ENCODE assay signal across 31 cellular contexts in the genomic region with DNA sequence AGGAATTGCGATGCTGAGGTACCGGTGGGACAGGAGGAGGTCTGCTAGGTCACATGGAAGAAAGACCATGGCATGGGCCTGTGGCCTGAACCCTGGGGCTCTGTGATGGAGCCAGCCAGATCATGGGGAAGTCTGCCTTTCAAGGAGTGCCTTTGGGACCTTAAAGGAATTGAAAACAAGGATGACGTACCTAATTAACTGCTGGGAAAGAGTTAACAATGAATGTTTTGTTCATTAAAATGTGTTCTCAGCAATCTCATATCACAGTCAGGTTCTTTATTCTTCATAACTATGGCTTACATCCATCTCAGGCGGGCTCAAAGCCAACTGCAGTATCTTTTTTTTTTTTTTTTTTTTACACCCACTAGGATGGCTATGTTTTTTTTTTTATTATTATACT. TPM values are rescaled to one million over a fixed set of nuclear protein-coding genes. Genes with fewer than 3 reads are reported as not detected.
"Had no signal": no experiment of that assay in that cellular context is flagged by ENCODE, and none has a peak within 500 bp of the region (broad histone marks: within the 10 kb centered on the region; RNA-seq: fewer than 3 reads in every experiment).

No MANE protein-coding gene starts in this region.

- H3K36me3 ChIP-seq: ascending aorta, cardiac muscle cell, WERI-Rb-1 had no signal

- DNase-seq: activated CD4-positive, alpha-beta memory T cell treated with anti-CD3 and anti-CD28 coated beads, Interleukin-2, amount 10 ng/mL, durations not matched to agents 7 days and 5 days; activated CD4-positive, alpha-beta T cell treated with anti-CD3 and anti-CD28 coated beads for 1 hour; activated CD4-positive, alpha-beta T cell treated with anti-CD3 and anti-CD28 coated beads for 36 hours; activated CD4-positive, alpha-beta T cell treated with anti-CD3 and anti-CD28 coated beads for 48 hours; activated CD4-positive, alpha-beta T cell treated with anti-CD3 and anti-CD28 coated beads, Interleukin-2, amount 10 ng/mL, durations not matched to agents 7 days and 5 days; activated CD4-positive, alpha-beta T cell treated with anti-CD3 and anti-CD28 coated beads, Interleukin-2, amount 50 U/mL, for 48 hours; activated CD4-positive, CD25-positive, alpha-beta regulatory T cell; activated CD8-positive, alpha-beta memory T cell treated with anti-CD3 and anti-CD28 coated beads for 24 hours; activated CD8-positive, alpha-beta memory T cell treated with anti-CD3 and anti-CD28 coated beads, Interleukin-2, amount 10 ng/mL, durations not matched to agents 7 days and 5 days; activated CD8-positive, alpha-beta memory T cell treated with anti-CD3 and anti-CD28 coated beads, Interleukin-2, amount 50 U/mL, for 48 hours; activated CD8-positive, alpha-beta T cell treated with anti-CD3 and anti-CD28 coated beads, Interleukin-2, amount 10 ng/mL, durations not matched to agents 7 days and 5 days; activated effector memory CD4-positive, alpha-beta T cell treated with anti-CD3 and anti-CD28 coated beads, Interleukin-2, amount 50 U/mL, for 16 hours; activated gamma-delta T cell treated with Interleukin-2 at 50 U/mL for 16 hours; activated naive CD4-positive, alpha-beta T cell treated with anti-CD3 and anti-CD28 coated beads, Interleukin-2, amount 10 ng/mL, durations not matched to agents 7 days and 5 days; activated naive CD4-positive, alpha-beta T cell treated with Interleukin-2 at 50 U/mL for 16 hours; activated naive CD8-positive, alpha-beta T cell treated with anti-CD3 and anti-CD28 coated beads, Interleukin-2, amount 10 ng/mL, durations not matched to agents 7 days and 5 days; activated naive CD8-positive, alpha-beta T cell treated with anti-CD3 and anti-CD28 coated beads, Interleukin-2, amount 50 U/mL, for 24 hours; activated T-cell treated with anti-CD3 and anti-CD28 coated beads, Interleukin-2, amount 50 U/mL, for 24 hours; activated T-cell treated with anti-CD3 and anti-CD28 coated beads, Interleukin-2, amount 50 U/mL, for 72 hours; amygdala; anterior cingulate cortex; caudate nucleus; cerebellar nuclear complex; T-helper 1 cell; T-helper 2 cell; T-helper 9 cell; WERI-Rb-1 had no signal

- H3K9me3 ChIP-seq: ascending aorta had no signal

- H3K27me3 ChIP-seq: ascending aorta had no signal

- H3K4me3 ChIP-seq: ascending aorta, cardiac muscle cell had no signal

- H3K27ac ChIP-seq: ascending aorta, cardiac muscle cell, WERI-Rb-1 had no signal

- H3K4me1 ChIP-seq: ascending aorta had no signal

RNA-seq across cellular contexts. Expression of a gene that starts 25.6 kb away (rescaled TPM):
- total RNA-seq: activated CD4-positive, alpha-beta memory T cell treated with anti-CD3 and anti-CD28 coated beads, Interleukin-2, amount 10 ng/mL, durations not matched to agents 7 days and 5 days; activated CD4-positive, alpha-beta T cell treated with anti-CD3 and anti-CD28 coated beads for 36 hours; activated CD4-positive, alpha-beta T cell treated with anti-CD3 and anti-CD28 coated beads, Interleukin-2, amount 10 ng/mL, durations not matched to agents 7 days and 5 days; activated CD8-positive, alpha-beta memory T cell treated with anti-CD3 and anti-CD28 coated beads, Interleukin-2, amount 10 ng/mL, durations not matched to agents 7 days and 5 days; activated CD8-positive, alpha-beta T cell treated with anti-CD3 and anti-CD28 coated beads, Interleukin-2, amount 10 ng/mL, durations not matched to agents 7 days and 5 days; activated naive CD8-positive, alpha-beta T cell treated with anti-CD3 and anti-CD28 coated beads, Interleukin-2, amount 10 ng/mL, durations not matched to agents 7 days and 5 days; activated T-cell treated with anti-CD3 and anti-CD28 coated beads, Interleukin-2, amount 50 U/mL, for 72 hours; activated T-helper 1 cell treated with anti-CD3 and anti-CD28 coated beads, Interleukin-12 subunit alpha, Interleukin-12 subunit beta, Interleukin-2, Interleukin-4 antibody, amounts not matched to agents 30 ng/mL and 10 ng/mL and 1 ng/mL, durations not matched to agents 14 hours and 24 hours and 36 hours; ascending aorta; bronchial epithelial cell had no signal
